ENCODE assay signal across 1 cellular context in genomic region chr16:85104821-85105391, GRCh38.
TF ChIP-seq lines count a peak whose summit lies in the region.

No MANE protein-coding gene starts in this region.

TF ChIP-seq in IMR-90, 13 proteins besides CTCF, POLR2A, EP300 and RAD21 (continued from another document):
- TF ChIP-seq MXI1 (IDR thresholded peaks at IDR 0.05; ENCODE audit: borderline replicate concordance, low read depth, low read length) (no peak), RCOR1 (IDR thresholded peaks at IDR 0.05; ENCODE audit: insufficient replicate concordance, low read length) (no peak), MAFK (IDR thresholded peaks at IDR 0.05; ENCODE audit: low read depth, low read length) (no peak), SMC3 (IDR thresholded peaks at IDR 0.05; ENCODE audit: low read depth, low read length) (no peak), NFE2L2 (IDR thresholded peaks at IDR 0.05; ENCODE audit: low read depth, low read length) (no peak)
